ENCODE assay signal across 14 cellular contexts in the genomic region with DNA sequence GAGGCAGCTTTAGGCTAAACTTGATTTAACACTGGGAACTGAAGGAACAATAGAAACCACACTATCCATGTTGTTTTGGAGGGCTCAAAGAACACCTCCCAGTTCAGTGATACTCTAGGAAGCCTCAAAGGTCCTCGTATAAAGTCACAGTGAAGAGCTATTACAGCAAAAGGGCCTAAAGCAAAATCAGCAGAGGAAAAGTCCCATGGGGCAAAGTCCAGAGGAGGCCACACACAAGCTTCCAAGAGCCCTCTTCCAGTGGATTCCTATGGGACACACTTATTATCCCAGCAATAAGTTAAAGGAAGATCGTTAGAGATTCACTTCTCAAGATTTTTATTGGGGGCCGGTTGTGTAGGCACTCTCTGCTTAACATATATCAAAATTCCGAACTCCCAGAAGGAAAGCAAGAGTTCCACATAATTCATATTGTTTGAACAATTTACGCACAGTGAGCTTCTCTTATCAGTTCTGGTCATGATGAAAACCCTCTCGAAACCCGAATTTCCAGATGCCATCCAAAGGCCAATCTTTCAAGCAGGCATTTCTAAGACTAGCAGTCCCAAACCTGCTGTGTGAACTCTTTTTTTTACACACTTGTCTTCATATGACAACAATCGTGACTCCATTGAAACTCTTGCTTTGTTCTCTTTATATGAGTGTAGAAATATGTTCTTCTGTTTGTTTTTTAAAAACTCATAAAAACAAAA. TPM values are rescaled to one million over a fixed set of nuclear protein-coding genes. Genes with fewer than 3 reads are reported as not detected.
A peak's percentile ranks its signal among the peaks of the same experiment; 100 is the strongest.
DNase-seq lines count a peak whose midpoint lies in the region; ATAC-seq and TF ChIP-seq lines count a peak whose summit lies in the region.
"Had no signal": no experiment of that assay in that cellular context is flagged by ENCODE, and none has a peak within 500 bp of the region (broad histone marks: within the 10 kb centered on the region; RNA-seq: fewer than 3 reads in every experiment).

No MANE protein-coding gene starts in this region.

- H3K23ac ChIP-seq in mesenchymal stem cell (ENCODE audit: low read length in 2 of 2) = no peak overlapping the region

- CTCF ChIA-PET in PC-9 (lab: Charles Lee) = no interaction called here

- no peak overlapping the region for H3K4me3 Mint-ChIP-seq in GM23338
- H3K4me3 Mint-ChIP-seq: B cell; CD8-positive, alpha-beta T cell; HFFc6 had no signal

- intact Hi-C loops in PC-9 (cut with micrococcal nuclease; ENCODE audit: unreplicated experiment) (no loop called here), heart right ventricle (cut with DNase I) (loop anchor here in 1 of 10 donors (10.0 kb wide), 1 partner anchor 78 kb away; no protein-coding TSS in a partner anchor)

- no peaks in the 10 kb centered on the region for H3K9me3 Mint-ChIP-seq in GM23338
- H3K9me3 Mint-ChIP-seq: CD8-positive, alpha-beta T cell; HFFc6 had no signal

- H3K9me3 ChIP-seq in PC-9 (ENCODE audit: insufficient read depth, low read depth) = no peaks in the 10 kb centered on the region
- no peaks in the 10 kb centered on the region for H3K9me3 ChIP-seq in hepatocyte (ENCODE audit: low read depth)
- no peaks in the 10 kb centered on the region for H3K9me3 ChIP-seq in heart right ventricle
- no peaks in the 10 kb centered on the region for H3K9me3 ChIP-seq in mesenchymal stem cell (ENCODE audit: control insufficient read depth, low read length)
- H3K9me3 ChIP-seq: BLaER1 treated with 17β-estradiol and CSF1 and Interleukin-3, amounts not matched to agents 10 nM and 100 nM had no signal

- DNase-seq in GM23338 (ENCODE audit: low spot score) = no peak
- no peak for DNase-seq in PC-9
- DNase-seq in hepatocyte (ENCODE audit: low spot score) = peak; percentile 14
- no peak for DNase-seq in heart right ventricle
- DNase-seq in mesenchymal stem cell = no peak
- DNase-seq in putamen (ENCODE audit: low spot score) = no peak
- DNase-seq: CD8-positive, alpha-beta T cell; GOT3; H7; HFFc6 had no signal

- no peak overlapping the region for H4K8ac ChIP-seq in mesenchymal stem cell (ENCODE audit: low read length)

- H3K18ac ChIP-seq in mesenchymal stem cell (ENCODE audit: low read depth in 1 of 2, low read length in 2 of 2) = no peak overlapping the region

- H3K9ac ChIP-seq in mesenchymal stem cell (ENCODE audit: low read length) = no peak overlapping the region
- H3K9ac ChIP-seq: BLaER1 treated with 17β-estradiol and CSF1 and Interleukin-3, amounts not matched to agents 10 nM and 100 nM had no signal

- no peak overlapping the region for H4K91ac ChIP-seq in mesenchymal stem cell (ENCODE audit: low read length)

- H3K4me1 ChIP-seq in GM23338 (ENCODE audit: insufficient read depth) (no peaks in the 10 kb centered on the region), PC-9 (replicated peaks; ENCODE audit: insufficient read depth) (no peaks in the 10 kb centered on the region), hepatocyte (ENCODE audit: insufficient read depth) (no peaks in the 10 kb centered on the region), heart right ventricle (no peaks in the 10 kb centered on the region), mesenchymal stem cell (ENCODE audit: control insufficient read depth, insufficient read depth, low read depth, low read length) (no peaks in the 10 kb centered on the region)
- H3K4me1 ChIP-seq: BLaER1 treated with 17β-estradiol and CSF1 and Interleukin-3, amounts not matched to agents 10 nM and 100 nM had no signal

- H3K4me2 ChIP-seq in GM23338 (no peak overlapping the region), PC-9 (no peak overlapping the region), hepatocyte (no peak overlapping the region), mesenchymal stem cell (ENCODE audit: low read length, poor library complexity, severe bottlenecking) (no peak overlapping the region)
- H3K4me2 ChIP-seq: BLaER1 treated with 17β-estradiol and CSF1 and Interleukin-3, amounts not matched to agents 10 nM and 100 nM had no signal

- 72% methylated on average over 8 of the region's 8 CpGs for WGBS in hepatocyte (ENCODE audit: low lambda C conversion rate, missing lambda C conversion rate)
- WGBS in heart right ventricle, 2 donors = 89 to 92% methylated on average over 8 of the region's 8 CpGs
- 92% methylated on average over 7 of the region's 8 CpGs for WGBS in mesenchymal stem cell

- peaks cover 9% of the 10 kb centered on the region; the same call in 2 of the 3 replicates for H3K4me1 Mint-ChIP-seq in GM23338
- H3K4me1 Mint-ChIP-seq: B cell had no signal

- no peaks in the 10 kb centered on the region for H3K9me2 ChIP-seq in GM23338 (ENCODE audit: insufficient read depth)
- H3K9me2 ChIP-seq in PC-9 (ENCODE audit: insufficient read depth) = no peaks in the 10 kb centered on the region
- no peaks in the 10 kb centered on the region for H3K9me2 ChIP-seq in hepatocyte (replicated peaks; ENCODE audit: insufficient read depth)

- TF ChIP-seq CTCF in GM23338 (conservative IDR thresholded peaks at IDR 0.05; ENCODE audit: low read depth in 2 of 2) (no peak), PC-9 (conservative IDR thresholded peaks at IDR 0.05) (no peak), hepatocyte (IDR thresholded peaks at IDR 0.05; ENCODE audit: poor library complexity) (no peak), heart right ventricle (IDR thresholded peaks at IDR 0.05) (no peak)

- H3K27ac ChIP-seq in GM23338 (ENCODE audit: low read depth) (no peak overlapping the region), PC-9 (no peak overlapping the region), hepatocyte (no peak overlapping the region), heart right ventricle (no peak overlapping the region), mesenchymal stem cell (ENCODE audit: low read length, poor library complexity, severe bottlenecking) (no peak overlapping the region)
- H3K27ac ChIP-seq: BLaER1 treated with 17β-estradiol and CSF1 and Interleukin-3, amounts not matched to agents 10 nM and 100 nM; HL-60 had no signal

- H2BK15ac ChIP-seq in mesenchymal stem cell (ENCODE audit: low read depth, poor library complexity, severe bottlenecking) = no peak overlapping the region

- BruUV-seq in PC-9 (replicated peaks; lab: Mats Ljungman, UMichigan) = no TSS peak

- no peak overlapping the region for H3K14ac ChIP-seq in mesenchymal stem cell (ENCODE audit: low read length in 2 of 2)

- POLR2A ChIA-PET in PC-9 (lab: Charles Lee; ENCODE audit: unreplicated experiment) = no interaction called here

- H2AFZ ChIP-seq in GM23338 (peak overlapping the region; percentile 60; the same call in 1 of the 2 replicates), PC-9 (peak overlapping the region; percentile 48; the same call in 1 of the 2 replicates), hepatocyte (no peak overlapping the region), mesenchymal stem cell (ENCODE audit: low read depth, low read length) (no peak overlapping the region)

- H3K4ac ChIP-seq in mesenchymal stem cell (ENCODE audit: low read depth in 1 of 2, low read length in 2 of 2) = no peak overlapping the region

- H3K27ac Mint-ChIP-seq in GM23338 = no peak overlapping the region; the same call in 1 of the 2 replicates
- H3K27ac Mint-ChIP-seq: B cell; CD8-positive, alpha-beta T cell; HFFc6 had no signal

- H2BK120ac ChIP-seq in mesenchymal stem cell (ENCODE audit: low read depth, low read length) = no peak overlapping the region

- H3K27me3 Mint-ChIP-seq in GM23338 (ENCODE audit: insufficient read depth, low read depth, poor library complexity) = peaks cover 2% of the 10 kb centered on the region

- ATAC-seq in GM23338 (no peak), heart right ventricle (no peak)
- ATAC-seq: CD8-positive, alpha-beta T cell; HCT116 had no signal

- H3F3A ChIP-seq in GM23338 (replicated peaks; ENCODE audit: low read depth) (no peaks in the 10 kb centered on the region), PC-9 (ENCODE audit: insufficient read depth, low read depth) (no peaks in the 10 kb centered on the region)

- no peaks in the 10 kb centered on the region for H3K36me3 Mint-ChIP-seq in GM23338 (ENCODE audit: low read depth)
- H3K36me3 Mint-ChIP-seq: CD8-positive, alpha-beta T cell had no signal

- no peak overlapping the region for H2BK12ac ChIP-seq in mesenchymal stem cell (ENCODE audit: low read length in 2 of 2)

- H3K4me3 ChIP-seq in GM23338 = no peak overlapping the region
- H3K4me3 ChIP-seq in PC-9 = no peak overlapping the region
- H3K4me3 ChIP-seq in hepatocyte = no peak overlapping the region
- no peak overlapping the region for H3K4me3 ChIP-seq in heart right ventricle
- no peak overlapping the region for H3K4me3 ChIP-seq in mesenchymal stem cell (ENCODE audit: insufficient read depth in 1 of 2, low read depth in 1 of 2, low read length in 2 of 2)
- H3K4me3 ChIP-seq: BLaER1 treated with 17β-estradiol and CSF1 and Interleukin-3, amounts not matched to agents 10 nM and 100 nM had no signal

- H3K79me2 ChIP-seq in GM23338 (replicated peaks; ENCODE audit: insufficient read depth) (no peaks in the 10 kb centered on the region), PC-9 (ENCODE audit: low read depth) (no peaks in the 10 kb centered on the region), hepatocyte (no peaks in the 10 kb centered on the region)

- H4K20me1 ChIP-seq in GM23338 (replicated peaks; ENCODE audit: insufficient read depth) (no peaks in the 10 kb centered on the region), PC-9 (ENCODE audit: insufficient read depth) (no peaks in the 10 kb centered on the region), hepatocyte (ENCODE audit: insufficient read depth, poor library complexity, severe bottlenecking) (no peaks in the 10 kb centered on the region)
- H4K20me1 ChIP-seq: BLaER1 treated with 17β-estradiol and CSF1 and Interleukin-3, amounts not matched to agents 10 nM and 100 nM had no signal

- no peak overlapping the region for H2BK5ac ChIP-seq in mesenchymal stem cell (ENCODE audit: low read depth, low read length, poor library complexity, severe bottlenecking)

- H3K79me1 ChIP-seq in mesenchymal stem cell (replicated peaks; ENCODE audit: low read length, poor library complexity, severe bottlenecking) = no peaks in the 10 kb centered on the region

- H3K36me3 ChIP-seq in GM23338 (ENCODE audit: insufficient read depth) (no peaks in the 10 kb centered on the region), PC-9 (ENCODE audit: low read depth) (no peaks in the 10 kb centered on the region), hepatocyte (replicated peaks; ENCODE audit: insufficient read depth, low read depth) (no peaks in the 10 kb centered on the region), heart right ventricle (no peaks in the 10 kb centered on the region), mesenchymal stem cell (ENCODE audit: control insufficient read depth in 1 of 2, insufficient read depth in 2 of 2, low read depth in 1 of 2, low read length in 2 of 2) (no peaks in the 10 kb centered on the region)
- H3K36me3 ChIP-seq: BLaER1 treated with 17β-estradiol and CSF1 and Interleukin-3, amounts not matched to agents 10 nM and 100 nM had no signal

- H3K27me3 ChIP-seq in GM23338 (ENCODE audit: insufficient read depth) (no peaks in the 10 kb centered on the region), PC-9 (ENCODE audit: insufficient read depth, low read depth) (no peaks in the 10 kb centered on the region), hepatocyte (no peaks in the 10 kb centered on the region), heart right ventricle (no peaks in the 10 kb centered on the region), mesenchymal stem cell (ENCODE audit: control insufficient read depth in 1 of 2, insufficient read depth in 1 of 2, low read length in 2 of 2) (no peaks in the 10 kb centered on the region)
- H3K27me3 ChIP-seq: BLaER1 treated with 17β-estradiol and CSF1 and Interleukin-3, amounts not matched to agents 10 nM and 100 nM had no signal

- H2AK5ac ChIP-seq in mesenchymal stem cell (ENCODE audit: low read length, severe bottlenecking) = no peak overlapping the region

RNA-seq across cellular contexts. Expression of gene ANXA5, which starts 53.7 kb away (rescaled TPM):
- total RNA-seq in GM23338 (2014; rRNA removed; shearing (Covaris generic)) = 120 and 129 TPM in 2 replicates
- polyA plus RNA-seq in GM23338 (2016; fragmentation: Nextera tagmentation; extraction: Ambion mirVana) (163 and 181 TPM in 2 replicates), hepatocyte (692 and 718 TPM in 2 replicates), heart right ventricle (100 to 1,000 TPM; 107 to 285 TPM)
- total RNA-seq in PC-9 (2021) (177 and 230 TPM in 2 replicates), hepatocyte (505 and 508 TPM in 2 replicates), heart right ventricle (100 to 1,000 TPM in 9 of 10 donors, 10 to 100 TPM in 1; 90.8 to 204 (median 115) TPM)
- polyA plus RNA-seq in mesenchymal stem cell (2013, experiment 1 of 2) = 578 TPM
- polyA plus RNA-seq in mesenchymal stem cell (2013, experiment 2 of 2) = 600 TPM

Comparison
In these comparisons a context has a peak if more than half of its experiments do, and no peak if none do; other contexts are left out.
1. H2AFZ ChIP-seq: peak in GM23338 (single experiment) and PC-9 (single experiment); none in hepatocyte (single experiment) and mesenchymal stem cell (single experiment).